ENCODE assay signal across 12 cellular contexts in genomic region chr22:30267382-30268302, GRCh38. TPM values are rescaled to one million over a fixed set of nuclear protein-coding genes. Genes with fewer than 3 reads are reported as not detected.
DNase-seq lines count a peak whose midpoint lies in the region; ATAC-seq, FAIRE-seq and TF ChIP-seq lines count a peak whose summit lies in the region.
"Had no signal": no experiment of that assay in that cellular context is flagged by ENCODE, and none has a peak within 500 bp of the region (broad histone marks: within the 10 kb centered on the region; RNA-seq: fewer than 3 reads in every experiment).

No MANE protein-coding gene starts in this region.

- H3K27me3 Mint-ChIP-seq in T-helper 1 cell treated with Interleukin-12 subunit alpha and Interleukin-12 subunit beta and Interleukin-4 antibody, amounts not matched to agents 30 μg/mL and 1 μg/mL, for 36 hours (ENCODE audit: low read depth), result no peaks in the 10 kb centered on the region

- TF ChIP-seq CTCF in GM12865 (IDR thresholded peaks at IDR 0.05; ENCODE audit: insufficient read depth, low read depth, low read length, missing control alignments) (no peak), GM12878 (IDR thresholded peaks at IDR 0.05 in 2 of 3, conservative IDR thresholded peaks at IDR 0.05 in 1 of 3; ENCODE audit: control insufficient read depth in 2 of 3, extremely low read depth in 1 of 3, insufficient read depth in 1 of 3, low read depth in 3 of 3, low read length in 3 of 3) (no peak), uterus (IDR thresholded peaks at IDR 0.05) (no peak)

- TF ChIP-seq POLR2A in GM12878 (IDR thresholded peaks at IDR 0.05; ENCODE audit: low read depth, low read length), result no peak
- TF ChIP-seq POLR2A in uterus (IDR thresholded peaks at IDR 0.05), result no peak

- POLR2A ChIA-PET in GM12878 (lab: Charles Lee), result no interaction called here

- H3K27ac Mint-ChIP-seq in T-helper 1 cell treated with Interleukin-12 subunit alpha and Interleukin-12 subunit beta and Interleukin-4 antibody, amounts not matched to agents 30 μg/mL and 1 μg/mL, for 36 hours, result peak overlapping the region; percentile 81
- H3K27ac Mint-ChIP-seq: brain had no signal

- peak; percentile 62 for FAIRE-seq in GM12878 (lab: Jason Lieb, UNC)
- FAIRE-seq: G401.6 had no signal

- 25% methylated on average over 10 of the region's 14 CpGs for WGBS in GM12878 (ENCODE audit: insufficient coverage, insufficient replicate concordance, low lambda C conversion rate, missing lambda C conversion rate)

- peaks cover 47% of the 10 kb centered on the region for H3K4me1 Mint-ChIP-seq in T-helper 1 cell treated with Interleukin-12 subunit alpha and Interleukin-12 subunit beta and Interleukin-4 antibody, amounts not matched to agents 30 μg/mL and 1 μg/mL, for 36 hours (ENCODE audit: low read depth)

- peaks cover 18% of the 10 kb centered on the region for H3K79me2 ChIP-seq in GM12878 (ENCODE audit: control insufficient read depth, insufficient read depth, low read length)

- CTCF ChIA-PET in GM12878 (lab: Yijun Ruan, JAX), result interaction anchor here (2.0 to 3.2 kb wide), 2 partner anchors 18 to 20 kb away, joined by 6 to 17 read pairs; no protein-coding TSS in a partner anchor

- no peaks in the 10 kb centered on the region for H3K9me3 Mint-ChIP-seq in T-helper 1 cell treated with Interleukin-12 subunit alpha and Interleukin-12 subunit beta and Interleukin-4 antibody, amounts not matched to agents 30 μg/mL and 1 μg/mL, for 36 hours

- H3K27ac ChIP-seq in GM12878 (ENCODE audit: control insufficient read depth, insufficient read depth), result peak overlapping the region; percentile 88
- H3K27ac ChIP-seq in skin epidermis, result peak overlapping the region in 18 of 21 experiments; percentile 54 to 89 (median 76)
- no peak overlapping the region for H3K27ac ChIP-seq in uterus

- SMC1A ChIA-PET in GM12878 (lab: Charles Lee; ENCODE audit: uncharacterized antibody, unreplicated experiment), result interaction anchor here (1.9 kb wide), 1 partner anchor 20 kb away, joined by 6 read pairs; no protein-coding TSS in a partner anchor

- H3K9me3 ChIP-seq in GM12878 (replicated peaks; ENCODE audit: control insufficient read depth, insufficient read depth, low read length) (no peaks in the 10 kb centered on the region), uterus (no peaks in the 10 kb centered on the region)

- in situ Hi-C loops in GM12878 (cut with MboI), result no loop called here

- H3K27me3 ChIP-seq in GM12878 (replicated peaks in 1 of 2; ENCODE audit: control insufficient read depth in 2 of 2, insufficient read depth in 2 of 2, low read length in 1 of 2) (no peaks in the 10 kb centered on the region), uterus (no peaks in the 10 kb centered on the region)

- no TSS peak for BruUV-seq in GM12878 (replicated peaks; lab: Mats Ljungman, UMichigan)

- H2AFZ ChIP-seq in GM12878 (ENCODE audit: control insufficient read depth, low read depth, low read length), result no peak overlapping the region; the same call in 1 of the 2 replicates

- intact Hi-C loops in GM12878 (cut with micrococcal nuclease; ENCODE audit: unreplicated experiment) (no loop called here), uterus (cut with DNase I; ENCODE audit: low total_unique reads) (no loop called here)

- H3K4me1 ChIP-seq in GM12878 (ENCODE audit: control insufficient read depth, insufficient read depth, low read length), result peaks cover 21% of the 10 kb centered on the region
- peaks cover 0 to 5% of the 10 kb centered on the region in 2 donors for H3K4me1 ChIP-seq in uterus

- H4K20me1 ChIP-seq in GM12878 (ENCODE audit: control insufficient read depth, insufficient read depth), result no peaks in the 10 kb centered on the region

- no peak for TF ChIP-seq EP300 in GM12878 (IDR thresholded peaks at IDR 0.05; ENCODE audit: borderline replicate concordance in 1 of 2, control insufficient read depth in 1 of 2, low read depth in 2 of 2, low read length in 2 of 2)

- H3K4me2 ChIP-seq in GM12878 (ENCODE audit: control insufficient read depth, insufficient read depth), result peak overlapping the region; percentile 91

- no peak for DNase-seq in GM12865 (ENCODE audit: low read depth)
- no peak for DNase-seq in GM12878 (ENCODE audit: low read depth, low spot score)
- DNase-seq in NCI-H2171 treated with DMSO at 0.1 percent for 48 hours (lab: John Stamatoyannopoulos, UW), result no peak
- DNase-seq in COR-L47 (lab: John Stamatoyannopoulos, UW), result no peak
- no peak for DNase-seq in uterus

- H3K36me3 ChIP-seq in GM12878 (ENCODE audit: control insufficient read depth in 2 of 2, insufficient read depth in 2 of 2, low read length in 1 of 2) (no peaks in the 10 kb centered on the region), uterus (no peaks in the 10 kb centered on the region)

- ATAC-seq in GM12878 (no peak), GM19452 (IDR thresholded peaks at IDR 0.05; ENCODE audit: unreplicated experiment) (no peak)
- ATAC-seq: HCT116, SK-N-SH treated with all-trans-retinoic acid at 6 μM for 48 hours had no signal

- H3K9ac ChIP-seq in GM12878 (ENCODE audit: control insufficient read depth, insufficient read depth, low read length), result peak overlapping the region; percentile 75

- H3K4me3 ChIP-seq in GM12865 (ENCODE audit: low read depth, low read length) (peak overlapping the region; percentile 50), GM12878 (peak overlapping the region; percentile 71), skin epidermis (peak overlapping the region in 5 of 7 experiments; percentile 3 to 44 (median 37)), uterus (no peak overlapping the region)

- peaks cover 57% of the 10 kb centered on the region for H3K36me3 Mint-ChIP-seq in T-helper 1 cell treated with Interleukin-12 subunit alpha and Interleukin-12 subunit beta and Interleukin-4 antibody, amounts not matched to agents 30 μg/mL and 1 μg/mL, for 36 hours (ENCODE audit: low read depth)
- H3K36me3 Mint-ChIP-seq: brain had no signal

- peak overlapping the region; percentile 98 for H3K4me3 Mint-ChIP-seq in T-helper 1 cell treated with Interleukin-12 subunit alpha and Interleukin-12 subunit beta and Interleukin-4 antibody, amounts not matched to agents 30 μg/mL and 1 μg/mL, for 36 hours
- H3K4me3 Mint-ChIP-seq: brain had no signal

- no peak for TF ChIP-seq RAD21 in GM12878 (IDR thresholded peaks at IDR 0.05; ENCODE audit: insufficient read depth, low read depth, low read length)

- RAD21 ChIA-PET in GM12878 (lab: Charles Lee; ENCODE audit: unreplicated experiment), result no interaction called here

RNA-seq across cellular contexts. Expression of gene OSM, which starts 1.0 kb away (rescaled TPM):
- 0.27 and 0.33 TPM in 2 replicates for total RNA-seq in GM12878 (2013; cell fraction: nucleolus; rRNA removed)
- total RNA-seq in GM12878 (2014; rRNA removed), result 0.93 and 1.4 TPM in 2 replicates
- total RNA-seq in GM12878 (2014; rRNA removed; fragmentation: Illumina TruSeq; extraction: Trizol), result 0.45 and 0.51 TPM in 2 replicates
- total RNA-seq in GM12878 (2021), result 1.1 and 1.2 TPM in 2 replicates
- 0.13 TPM for polyA plus RNA-seq in GM12878 (2011; ENCODE audit: low read depth)
- polyA plus RNA-seq in GM12878 (2011; rRNA removed), result 0.13 and 0.29 TPM in 2 replicates
- polyA plus RNA-seq in GM12878 (2011; cell fraction: cytosol; rRNA removed), result 0.33 and 0.48 TPM in 2 replicates
- polyA plus RNA-seq in GM12878 (2011; cell fraction: nucleus; rRNA removed), result 0.41 and 1.0 TPM in 2 replicates
- 0.27 and 0.39 TPM in 2 replicates for polyA plus RNA-seq in GM12878 (2012)
- 0.21 TPM in 1 of 2 replicates, not detected in the other for polyA plus RNA-seq in GM12878 (2014; fragmentation: Illumina TruSeq; extraction: Trizol)
- under 1 TPM; 0.06 to 0.15 TPM for polyA plus RNA-seq in GM12878 (2014; fragmentation: Nextera tagmentation; extraction: Ambion mirVana)
- polyA plus RNA-seq in GM12878 (2014; rRNA removed), result 0.79 TPM in 2 replicates
- 1 to 10 TPM in 1 of 2 experiments, under 1 TPM in 1; 0.72 to 1.4 TPM for polyA plus RNA-seq in GM12878 (2016; fragmentation: Nextera tagmentation; extraction: Ambion mirVana)
- 0.67 TPM in 1 of 2 replicates, not detected in the other for polyA minus RNA-seq in GM12878 (2011; rRNA and poly(A)+ RNA removed)
- polyA minus RNA-seq in GM12878 (2011; cell fraction: cytosol; rRNA and poly(A)+ RNA removed), result not detected in 2 replicates
- 0.97 and 1.2 TPM in 2 replicates for polyA minus RNA-seq in GM12878 (2011; cell fraction: nucleus; rRNA and poly(A)+ RNA removed)
- 1 to 10 TPM in 1 of 4 donors, under 1 TPM in 2, not detected in 1; 0.76 to 8.8 (median 0.76) TPM for total RNA-seq in uterus

RNA-seq across cellular contexts. Expression of gene LIF, which starts 21.1 kb away (rescaled TPM):
- 0.73 and 0.75 TPM in 2 replicates for total RNA-seq in GM12878 (2013; cell fraction: nucleolus; rRNA removed)
- total RNA-seq in GM12878 (2014; rRNA removed), result 0.98 and 1.0 TPM in 2 replicates
- total RNA-seq in GM12878 (2014; rRNA removed; fragmentation: Illumina TruSeq; extraction: Trizol), result 0.63 and 0.83 TPM in 2 replicates
- 1.9 and 2.3 TPM in 2 replicates for total RNA-seq in GM12878 (2021)
- polyA plus RNA-seq in GM12878 (2011; ENCODE audit: low read depth), result 0.59 TPM
- 1.9 and 3.4 TPM in 2 replicates for polyA plus RNA-seq in GM12878 (2011; rRNA removed)
- polyA plus RNA-seq in GM12878 (2011; cell fraction: cytosol; rRNA removed), result 2.7 and 4.2 TPM in 2 replicates
- 15.3 and 18.3 TPM in 2 replicates for polyA plus RNA-seq in GM12878 (2011; cell fraction: nucleus; rRNA removed)
- polyA plus RNA-seq in GM12878 (2012), result 0.90 and 1.6 TPM in 2 replicates
- polyA plus RNA-seq in GM12878 (2014; fragmentation: Illumina TruSeq; extraction: Trizol), result 0.49 and 0.84 TPM in 2 replicates
- polyA plus RNA-seq in GM12878 (2014; fragmentation: Nextera tagmentation; extraction: Ambion mirVana), result under 1 TPM; 0.05 to 0.09 TPM
- polyA plus RNA-seq in GM12878 (2014; rRNA removed), result 1.6 and 2.4 TPM in 2 replicates
- polyA plus RNA-seq in GM12878 (2016; fragmentation: Nextera tagmentation; extraction: Ambion mirVana), result 1 to 10 TPM in 1 of 2 experiments, under 1 TPM in 1; 0.92 to 1.3 TPM
- polyA minus RNA-seq in GM12878 (2011; rRNA and poly(A)+ RNA removed), result 5.6 and 7.5 TPM in 2 replicates
- 0.94 and 2.7 TPM in 2 replicates for polyA minus RNA-seq in GM12878 (2011; cell fraction: cytosol; rRNA and poly(A)+ RNA removed)
- polyA minus RNA-seq in GM12878 (2011; cell fraction: nucleus; rRNA and poly(A)+ RNA removed), result 4.2 and 5.3 TPM in 2 replicates
- 1 to 10 TPM in 2 of 4 donors, under 1 TPM in 1, not detected in 1; under 0.01 to 3.0 (median 1.5) TPM for total RNA-seq in uterus

RNA-seq across cellular contexts. Expression of gene CASTOR1, which starts 21.7 kb away (rescaled TPM):
- total RNA-seq in GM12878 (2013; cell fraction: nucleolus; rRNA removed), result 3.6 and 4.4 TPM in 2 replicates
- total RNA-seq in GM12878 (2014; rRNA removed) (5.3 and 5.9 TPM in 2 replicates), GM12878 (2014; rRNA removed; fragmentation: Illumina TruSeq; extraction: Trizol) (1.2 and 2.4 TPM in 2 replicates), GM12878 (2021) (6.0 and 9.1 TPM in 2 replicates), uterus (10 to 100 TPM; 15.8 to 67.1 (median 27.7) TPM)
- 1.9 TPM for polyA plus RNA-seq in GM12878 (2011; ENCODE audit: low read depth)
- polyA plus RNA-seq in GM12878 (2011; rRNA removed) (0.65 and 1.6 TPM in 2 replicates), GM12878 (2014; fragmentation: Illumina TruSeq; extraction: Trizol) (0.25 and 1.9 TPM in 2 replicates), GM12878 (2014; fragmentation: Nextera tagmentation; extraction: Ambion mirVana) (1 to 10 TPM in 1 of 2 experiments, under 1 TPM in 1; 0.31 to 1.2 TPM), GM12878 (2014; rRNA removed) (5.5 and 6.3 TPM in 2 replicates), GM12878 (2016; fragmentation: Nextera tagmentation; extraction: Ambion mirVana) (1 to 10 TPM; 4.2 to 5.3 TPM)
- 2.1 and 2.4 TPM in 2 replicates for polyA plus RNA-seq in GM12878 (2011; cell fraction: cytosol; rRNA removed)
- polyA plus RNA-seq in GM12878 (2011; cell fraction: nucleus; rRNA removed), result 8.4 and 11.5 TPM in 2 replicates
- 5.7 and 6.0 TPM in 2 replicates for polyA plus RNA-seq in GM12878 (2012)
- polyA minus RNA-seq in GM12878 (2011; rRNA and poly(A)+ RNA removed), result 1.6 and 2.1 TPM in 2 replicates
- not detected in 2 replicates for polyA minus RNA-seq in GM12878 (2011; cell fraction: cytosol; rRNA and poly(A)+ RNA removed)
- 5.4 and 7.1 TPM in 2 replicates for polyA minus RNA-seq in GM12878 (2011; cell fraction: nucleus; rRNA and poly(A)+ RNA removed)

RNA-seq across cellular contexts. Expression of gene TBC1D10A, which starts 59.1 kb away (rescaled TPM):
- total RNA-seq in GM12878 (2013; cell fraction: nucleolus; rRNA removed), result 26.9 and 32.1 TPM in 2 replicates
- total RNA-seq in GM12878 (2014; rRNA removed) (14.1 and 16.3 TPM in 2 replicates), GM12878 (2014; rRNA removed; fragmentation: Illumina TruSeq; extraction: Trizol) (8.5 and 8.6 TPM in 2 replicates), GM12878 (2021) (22.2 and 24.3 TPM in 2 replicates), uterus (10 to 100 TPM in 2 of 4 donors, 1 to 10 TPM in 2; 2.8 to 33.6 (median 10.0) TPM)
- polyA plus RNA-seq in GM12878 (2011; ENCODE audit: low read depth), result 3.8 TPM
- polyA plus RNA-seq in GM12878 (2011; rRNA removed) (10.3 and 14.4 TPM in 2 replicates), GM12878 (2014; fragmentation: Illumina TruSeq; extraction: Trizol) (2.0 and 7.9 TPM in 2 replicates), GM12878 (2014; fragmentation: Nextera tagmentation; extraction: Ambion mirVana) (under 1 TPM; 0.27 to 0.82 TPM), GM12878 (2014; rRNA removed) (25.7 and 27.8 TPM in 2 replicates), GM12878 (2016; fragmentation: Nextera tagmentation; extraction: Ambion mirVana) (10 to 100 TPM; 17.4 to 20.8 TPM)
- polyA plus RNA-seq in GM12878 (2011; cell fraction: cytosol; rRNA removed), result 18.2 and 21.6 TPM in 2 replicates
- 63.9 and 67.2 TPM in 2 replicates for polyA plus RNA-seq in GM12878 (2011; cell fraction: nucleus; rRNA removed)
- polyA plus RNA-seq in GM12878 (2012), result 13.5 and 16.9 TPM in 2 replicates
- polyA minus RNA-seq in GM12878 (2011; rRNA and poly(A)+ RNA removed), result 12.7 and 20.9 TPM in 2 replicates
- 5.5 and 7.1 TPM in 2 replicates for polyA minus RNA-seq in GM12878 (2011; cell fraction: cytosol; rRNA and poly(A)+ RNA removed)
- polyA minus RNA-seq in GM12878 (2011; cell fraction: nucleus; rRNA and poly(A)+ RNA removed), result 13.3 and 25.6 TPM in 2 replicates

Comparison
In these comparisons a context has a peak if more than half of its experiments do, and no peak if none do; other contexts are left out.
1. H3K4me3 ChIP-seq: peak in GM12865 (single experiment), GM12878 (single experiment) and skin epidermis (5 of 7); none in uterus (0 of 2).
2. H3K27ac ChIP-seq: peak in GM12878 (single experiment) and skin epidermis (18 of 21); none in uterus (0 of 2).